In the genomic region with DNA sequence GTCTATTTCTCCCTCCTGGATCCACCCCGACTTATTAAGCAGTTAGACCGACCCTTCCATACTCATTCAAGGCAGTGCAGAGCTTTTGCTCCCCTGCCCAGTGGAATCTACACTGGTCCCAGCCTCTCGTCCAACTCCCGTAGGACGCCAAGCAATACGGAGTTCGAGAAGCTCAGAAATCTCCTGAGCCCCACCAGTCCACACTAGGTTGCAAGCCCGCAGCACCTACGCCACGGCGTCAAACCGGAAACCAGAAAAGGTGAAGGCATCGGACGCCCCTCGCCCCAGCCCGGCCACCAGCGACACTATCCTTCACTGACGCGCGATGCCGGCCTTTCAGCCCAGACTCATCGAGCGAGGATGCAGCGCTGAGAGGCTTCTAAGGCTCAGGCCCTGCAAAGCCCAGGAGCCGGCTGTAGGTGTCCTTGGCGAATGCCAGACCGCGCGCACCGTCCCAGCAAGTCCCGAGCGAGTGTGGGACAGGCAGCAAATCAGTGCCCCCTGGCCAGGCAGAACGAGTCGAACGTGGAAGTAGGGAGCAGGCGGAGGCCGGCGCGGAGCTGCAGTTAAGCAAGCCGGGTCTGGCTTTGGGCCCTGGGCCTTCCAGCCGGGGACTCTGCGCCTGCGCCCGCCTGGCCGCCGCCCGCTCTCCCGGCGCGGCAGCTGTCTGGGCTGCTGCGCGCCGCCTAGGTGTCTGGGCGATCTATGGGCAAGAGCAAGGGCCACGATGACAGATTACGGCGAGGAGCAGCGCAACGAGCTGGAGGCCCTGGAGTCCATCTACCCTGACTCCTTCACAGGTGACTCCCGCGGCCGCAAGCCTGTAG, we compare ENCODE assay signal across 9 cellular contexts. TPM values are rescaled to one million over a fixed set of nuclear protein-coding genes. Genes with fewer than 3 reads are reported as not detected.
DNase-seq lines count a peak whose midpoint lies in the region; ATAC-seq, FAIRE-seq and TF ChIP-seq lines count a peak whose summit lies in the region.
"Had no signal": no experiment of that assay in that cellular context is flagged by ENCODE, and none has a peak within 500 bp of the region (broad histone marks: within the 10 kb centered on the region; RNA-seq: fewer than 3 reads in every experiment).

A gene with protein sequence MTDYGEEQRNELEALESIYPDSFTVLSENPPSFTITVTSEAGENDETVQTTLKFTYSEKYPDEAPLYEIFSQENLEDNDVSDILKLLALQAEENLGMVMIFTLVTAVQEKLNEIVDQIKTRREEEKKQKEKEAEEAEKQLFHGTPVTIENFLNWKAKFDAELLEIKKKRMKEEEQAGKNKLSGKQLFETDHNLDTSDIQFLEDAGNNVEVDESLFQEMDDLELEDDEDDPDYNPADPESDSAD (plus strand): TSS at position 649 of the 827 bp plus-strand sequence. CDS start 79 bp downstream, at position 728.

- peaks cover 54% of the 10 kb centered on the region for H3K79me2 ChIP-seq in smooth muscle cell (ENCODE audit: low read depth)

- under 1% methylated on average over 62 of the region's 62 CpGs for WGBS in smooth muscle cell (ENCODE audit: low lambda C conversion rate)

- peaks cover 22% of the 10 kb centered on the region for H3K4me1 ChIP-seq in smooth muscle cell (ENCODE audit: low read depth)

- no peak for FAIRE-seq in bronchial epithelial cell (lab: Jason Lieb, UNC)
- FAIRE-seq: colon had no signal

- ATAC-seq in GM18907 (IDR thresholded peaks at IDR 0.05; ENCODE audit: unreplicated experiment) (peak; percentile 97), HG03159 (IDR thresholded peaks at IDR 0.05; ENCODE audit: unreplicated experiment) (peak; percentile 94)

- H4K20me1 ChIP-seq in smooth muscle cell (ENCODE audit: low read depth), result peaks cover 29% of the 10 kb centered on the region

- H2AFZ ChIP-seq in smooth muscle cell (ENCODE audit: low read depth), result peak within 1 kb of the TSS; percentile 85

- no peaks in the 10 kb centered on the region for H3K27me3 ChIP-seq in bronchial epithelial cell (ENCODE audit: control insufficient read depth, insufficient read depth, low read length)
- no peaks in the 10 kb centered on the region for H3K27me3 ChIP-seq in smooth muscle cell (ENCODE audit: low read depth)

- H3K4me3 ChIP-seq in WI38 (ENCODE audit: low read depth, low read length), result peak within 1 kb of the TSS; percentile 99
- H3K4me3 ChIP-seq in bronchial epithelial cell (ENCODE audit: low read depth, low read length), result peak within 1 kb of the TSS; percentile 81
- H3K4me3 ChIP-seq in smooth muscle cell, result peak within 1 kb of the TSS; percentile 77

- DNase-seq in AG08395 (ENCODE audit: low spot score) (peak; percentile 98), NCI-H2227 treated with DMSO at 0.1 percent for 48 hours (lab: John Stamatoyannopoulos, UW) (peak; percentile 90), bronchial epithelial cell (ENCODE audit: low read depth) (peak; percentile 95), iPS-NIHi11 (ENCODE audit: low spot score) (peak; percentile 98), smooth muscle cell (lab: John Stamatoyannopoulos, UW; ENCODE audit: unreplicated experiment) (peak; percentile 86)

- H3K4me2 ChIP-seq in smooth muscle cell, result peak within 1 kb of the TSS; percentile 89

- H3F3A ChIP-seq in smooth muscle cell (ENCODE audit: low read depth), result peaks cover 5% of the 10 kb centered on the region

- H3K9me3 ChIP-seq in smooth muscle cell (replicated peaks; ENCODE audit: low read depth), result no peaks in the 10 kb centered on the region

- TF ChIP-seq CTCF in WI38 (IDR thresholded peaks at IDR 0.05; ENCODE audit: low read depth, low read length) (no peak), bronchial epithelial cell (IDR thresholded peaks at IDR 0.05; ENCODE audit: insufficient read depth, low read length, severe bottlenecking) (peak; percentile 27), smooth muscle cell (IDR thresholded peaks at IDR 0.05; ENCODE audit: borderline replicate concordance, insufficient read depth, poor library complexity, severe bottlenecking) (no peak)

- peak within 1 kb of the TSS; percentile 93 for H3K9ac ChIP-seq in smooth muscle cell (ENCODE audit: low read depth)

- peak within 1 kb of the TSS; percentile 85 for H3K27ac ChIP-seq in smooth muscle cell (ENCODE audit: low read depth)

- H3K36me3 ChIP-seq in bronchial epithelial cell (ENCODE audit: control insufficient read depth, insufficient read depth, low read length) (peaks cover 1% of the 10 kb centered on the region), smooth muscle cell (ENCODE audit: low read depth) (no peaks in the 10 kb centered on the region)

RNA-seq across cellular contexts. Expression of the gene that starts here (rescaled TPM):
- total RNA-seq in bronchial epithelial cell, result 19.5 and 19.6 TPM in 2 replicates
- total RNA-seq in smooth muscle cell, result 58.5 and 69.4 TPM in 2 replicates
- 64.0 and 66.1 TPM in 2 replicates for polyA plus RNA-seq in smooth muscle cell

Comparison
In these comparisons a context has a peak if more than half of its experiments do, and no peak if none do; other contexts are left out.
1. Peak in every context shown above with its lines: DNase-seq, ATAC-seq, H3K4me3 ChIP-seq and H3K27ac ChIP-seq.